In the genomic region with DNA sequence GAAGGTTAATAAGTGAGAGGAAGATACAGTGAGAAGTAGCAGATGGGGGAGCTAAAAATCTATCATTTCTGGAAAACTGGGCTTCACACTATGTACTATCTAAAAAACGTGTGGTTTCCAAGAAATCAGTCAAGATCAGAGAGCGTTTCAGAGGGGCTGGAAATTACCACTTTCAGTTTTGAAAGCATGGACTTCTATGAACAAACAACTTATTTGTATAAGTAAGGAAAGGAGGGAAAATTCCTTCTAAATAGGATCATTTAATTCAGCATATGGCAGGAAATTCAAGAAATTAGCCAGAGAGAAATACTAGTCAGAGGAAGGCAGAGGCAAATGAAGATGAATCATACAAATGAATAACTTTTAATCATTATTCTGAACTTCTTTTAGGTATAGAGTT, we compare ENCODE assay signal across 2 cellular contexts.
TF ChIP-seq lines count a peak whose summit lies in the region.

No MANE protein-coding gene starts in this region.

TF ChIP-seq in A549, 52 proteins besides CTCF, POLR2A, EP300 and RAD21:
- TF ChIP-seq, protein P1, sequence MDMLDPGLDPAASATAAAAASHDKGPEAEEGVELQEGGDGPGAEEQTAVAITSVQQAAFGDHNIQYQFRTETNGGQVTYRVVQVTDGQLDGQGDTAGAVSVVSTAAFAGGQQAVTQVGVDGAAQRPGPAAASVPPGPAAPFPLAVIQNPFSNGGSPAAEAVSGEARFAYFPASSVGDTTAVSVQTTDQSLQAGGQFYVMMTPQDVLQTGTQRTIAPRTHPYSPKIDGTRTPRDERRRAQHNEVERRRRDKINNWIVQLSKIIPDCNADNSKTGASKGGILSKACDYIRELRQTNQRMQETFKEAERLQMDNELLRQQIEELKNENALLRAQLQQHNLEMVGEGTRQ (IDR thresholded peaks at IDR 0.05) = no peak
- TF ChIP-seq, protein P2, sequence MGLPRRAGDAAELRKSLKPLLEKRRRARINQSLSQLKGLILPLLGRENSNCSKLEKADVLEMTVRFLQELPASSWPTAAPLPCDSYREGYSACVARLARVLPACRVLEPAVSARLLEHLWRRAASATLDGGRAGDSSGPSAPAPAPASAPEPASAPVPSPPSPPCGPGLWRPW (IDR thresholded peaks at IDR 0.05) = no peak
- TF ChIP-seq MAFK (IDR thresholded peaks at IDR 0.05; ENCODE audit: partially characterized antibody) (no peak), JUN (IDR thresholded peaks at IDR 0.05) (no peak), EHMT2 (IDR thresholded peaks at IDR 0.05; ENCODE audit: low read depth) (no peak), ZSCAN20 (CRISPR knock-in tag; IDR thresholded peaks at IDR 0.05) (no peak), TP53 (CRISPR knock-in tag; IDR thresholded peaks at IDR 0.05) (no peak)

TF ChIP-seq in IMR-90, 13 proteins besides CTCF, POLR2A, EP300 and RAD21:
- TF ChIP-seq FOS (IDR thresholded peaks at IDR 0.05; ENCODE audit: low read depth, low read length) (no peak), NFE2L2 (IDR thresholded peaks at IDR 0.05; ENCODE audit: low read depth, low read length) (no peak), MAFK (IDR thresholded peaks at IDR 0.05; ENCODE audit: low read depth, low read length) (no peak), SMC3 (IDR thresholded peaks at IDR 0.05; ENCODE audit: low read depth, low read length) (no peak), BHLHE40 (IDR thresholded peaks at IDR 0.05; ENCODE audit: low read depth, low read length) (no peak), CEBPB (IDR thresholded peaks at IDR 0.05; ENCODE audit: low read depth, low read length) (no peak), CHD1 (IDR thresholded peaks at IDR 0.05; ENCODE audit: low read depth, low read length) (no peak), MXI1 (IDR thresholded peaks at IDR 0.05; ENCODE audit: borderline replicate concordance, low read depth, low read length) (no peak), RCOR1 (IDR thresholded peaks at IDR 0.05; ENCODE audit: insufficient replicate concordance, low read length) (no peak), RFX5 (IDR thresholded peaks at IDR 0.05; ENCODE audit: low read depth, low read length) (no peak), MAZ (IDR thresholded peaks at IDR 0.05; ENCODE audit: borderline replicate concordance, low read depth, low read length) (no peak)
- TF ChIP-seq, protein P3, sequence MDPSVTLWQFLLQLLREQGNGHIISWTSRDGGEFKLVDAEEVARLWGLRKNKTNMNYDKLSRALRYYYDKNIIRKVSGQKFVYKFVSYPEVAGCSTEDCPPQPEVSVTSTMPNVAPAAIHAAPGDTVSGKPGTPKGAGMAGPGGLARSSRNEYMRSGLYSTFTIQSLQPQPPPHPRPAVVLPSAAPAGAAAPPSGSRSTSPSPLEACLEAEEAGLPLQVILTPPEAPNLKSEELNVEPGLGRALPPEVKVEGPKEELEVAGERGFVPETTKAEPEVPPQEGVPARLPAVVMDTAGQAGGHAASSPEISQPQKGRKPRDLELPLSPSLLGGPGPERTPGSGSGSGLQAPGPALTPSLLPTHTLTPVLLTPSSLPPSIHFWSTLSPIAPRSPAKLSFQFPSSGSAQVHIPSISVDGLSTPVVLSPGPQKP (IDR thresholded peaks at IDR 0.05; ENCODE audit: borderline replicate concordance, low read depth, low read length) = no peak
- TF ChIP-seq, protein P1 (IDR thresholded peaks at IDR 0.05; ENCODE audit: low read depth, low read length) = no peak
